15 cellular contexts compared by ENCODE assay signal in genomic region chr13:25732146-25732865, GRCh38.
DNase-seq lines count a peak whose midpoint lies in the region; ATAC-seq and TF ChIP-seq lines count a peak whose summit lies in the region.
"Had no signal": no experiment of that assay in that cellular context is flagged by ENCODE, and none has a peak within 500 bp of the region (broad histone marks: within the 10 kb centered on the region; RNA-seq: fewer than 3 reads in every experiment).

No MANE protein-coding gene starts in this region.

- H3K27me3 Mint-ChIP-seq in activated T-cell treated with anti-CD3 and anti-CD28 coated beads, Interleukin-2, amount 50 U/mL, for 24 hours: peaks cover 13% of the 10 kb centered on the region

- H3K4me1 ChIP-seq in mammary epithelial cell (ENCODE audit: insufficient read depth, low read length) (peaks cover 30% of the 10 kb centered on the region), mesenchymal stem cell (ENCODE audit: control insufficient read depth, insufficient read depth, low read depth, low read length) (peaks cover 9% of the 10 kb centered on the region), left lung (no peaks in the 10 kb centered on the region)
- H3K4me1 ChIP-seq: testis had no signal

- no peak overlapping the region for H3K14ac ChIP-seq in mesenchymal stem cell (ENCODE audit: low read length in 2 of 2)

- ATAC-seq in left lung: no peak
- no peak for ATAC-seq in left lobe of liver

- no peak overlapping the region for H2BK15ac ChIP-seq in mesenchymal stem cell (ENCODE audit: low read depth, poor library complexity, severe bottlenecking)

- no peak overlapping the region for H3K4me3 Mint-ChIP-seq in activated T-cell treated with anti-CD3 and anti-CD28 coated beads, Interleukin-2, amount 50 U/mL, for 24 hours
- H3K4me3 Mint-ChIP-seq: activated naive CD8-positive, alpha-beta T cell had no signal

- CTCF ChIA-PET in mammary epithelial cell (lab: Charles Lee; ENCODE audit: low non-redundant PET): no interaction called here

- dilution Hi-C loops in mammary epithelial cell (cut with HindIII; ENCODE audit: low sequenced_read_pairs): loop anchor here (5.0 kb wide), 1 partner anchor 35 kb away; no protein-coding TSS in a partner anchor

- DNase-seq in ACHN (peak; percentile 65), mammary epithelial cell (peak; percentile 32), mesenchymal stem cell (peak; percentile 17), left lung (no peak), HT-29 (ENCODE audit: low spot score) (no peak), left lobe of liver (ENCODE audit: low spot score) (no peak)
- no peak for DNase-seq in activated T-cell treated with anti-CD3 and anti-CD28 coated beads, Interleukin-2, amount 50 U/mL, for 24 hours
- DNase-seq: activated CD4-positive, alpha-beta T cell treated with anti-CD3 and anti-CD28 coated beads, Interleukin-2, amount 50 U/mL, for 1 hour; activated T-cell treated with anti-CD3 and anti-CD28 coated beads, Interleukin-2, amount 50 U/mL, for 1 hour; NK-92 treated with Interleukin-12 subunit alpha and Interleukin-12 subunit beta, amount 100 ng/mL, for 24 hours; SHP77 treated with DMSO at 0.1 percent for 48 hours; stimulated activated CD4-positive, alpha-beta T cell treated with anti-CD3 and anti-CD28 coated beads, Interleukin-1b, Interleukin-23, amount 100 ng/mL, for 48 hours; testis had no signal

- no peaks in the 10 kb centered on the region for H4K20me1 ChIP-seq in mammary epithelial cell (ENCODE audit: insufficient read depth, low read length)

- no peaks in the 10 kb centered on the region for H3K79me1 ChIP-seq in mesenchymal stem cell (replicated peaks; ENCODE audit: low read length, poor library complexity, severe bottlenecking)

- H3K27ac Mint-ChIP-seq in activated T-cell treated with anti-CD3 and anti-CD28 coated beads, Interleukin-2, amount 50 U/mL, for 24 hours: no peak overlapping the region
- H3K27ac Mint-ChIP-seq: activated naive CD8-positive, alpha-beta T cell had no signal

- H3K79me2 ChIP-seq in mammary epithelial cell (ENCODE audit: insufficient read depth, low read length): no peaks in the 10 kb centered on the region

- TF ChIP-seq CTCF in mammary epithelial cell (conservative IDR thresholded peaks at IDR 0.05 in 1 of 2, IDR thresholded peaks at IDR 0.05 in 1 of 2; ENCODE audit: extremely low read depth in 1 of 2, insufficient read depth in 1 of 2, low read depth in 1 of 2, low read length in 2 of 2): no peak
- TF ChIP-seq CTCF in left lung (IDR thresholded peaks at IDR 0.05): no peak

- H3K27me3 ChIP-seq in mammary epithelial cell (ENCODE audit: insufficient read depth, low read length) (no peaks in the 10 kb centered on the region), mesenchymal stem cell (ENCODE audit: control insufficient read depth in 1 of 2, insufficient read depth in 1 of 2, low read length in 2 of 2) (peaks cover 0 to 31% of the 10 kb centered on the region in 2 experiments), left lung (no peaks in the 10 kb centered on the region)
- H3K27me3 ChIP-seq: testis had no signal

- H3K9me3 ChIP-seq in KOPT-K1 (ENCODE audit: insufficient read depth, low read length, poor library complexity, severe bottlenecking) (no peaks in the 10 kb centered on the region), mammary epithelial cell (replicated peaks; ENCODE audit: insufficient read depth, low read length) (no peaks in the 10 kb centered on the region), mesenchymal stem cell (ENCODE audit: control insufficient read depth, low read length) (no peaks in the 10 kb centered on the region), left lung (no peaks in the 10 kb centered on the region)
- H3K9me3 ChIP-seq: testis had no signal

- H3K27ac ChIP-seq in KOPT-K1 (ENCODE audit: low read depth, low read length, poor library complexity, severe bottlenecking) (peak overlapping the region; percentile 84), mammary epithelial cell (ENCODE audit: insufficient read depth, low read depth, low read length) (peak overlapping the region; percentile 57), mesenchymal stem cell (ENCODE audit: low read length, poor library complexity, severe bottlenecking) (peak overlapping the region; percentile 93), left lung (no peak overlapping the region)
- H3K27ac ChIP-seq: testis had no signal

- no peak overlapping the region for H3K4me3 ChIP-seq in mammary epithelial cell (replicated peaks in 1 of 3; ENCODE audit: insufficient read depth in 1 of 3, low read depth in 2 of 3, low read length in 3 of 3)
- H3K4me3 ChIP-seq in mesenchymal stem cell (ENCODE audit: insufficient read depth in 1 of 2, low read depth in 1 of 2, low read length in 2 of 2): peak overlapping the region in 1 of 2 experiments; percentile 29
- H3K4me3 ChIP-seq in left lung: no peak overlapping the region
- H3K4me3 ChIP-seq: testis had no signal

- H2AFZ ChIP-seq in mammary epithelial cell (ENCODE audit: low read depth, low read length) (peak overlapping the region; percentile 57), mesenchymal stem cell (ENCODE audit: low read depth, low read length) (no peak overlapping the region)

- no peak overlapping the region for H2BK12ac ChIP-seq in mesenchymal stem cell (ENCODE audit: low read length in 2 of 2)

- no peaks in the 10 kb centered on the region for H3K9me3 Mint-ChIP-seq in activated T-cell treated with anti-CD3 and anti-CD28 coated beads, Interleukin-2, amount 50 U/mL, for 24 hours

- H3K9ac ChIP-seq in mammary epithelial cell (ENCODE audit: insufficient read depth, low read length): no peak overlapping the region
- H3K9ac ChIP-seq in mesenchymal stem cell (ENCODE audit: low read length): peak overlapping the region; percentile 53

- 50% methylated on average over 7 of the region's 7 CpGs for WGBS in mammary epithelial cell (ENCODE audit: low coverage, missing lambda C conversion rate)
- 39% methylated on average over 5 of the region's 7 CpGs for WGBS in mesenchymal stem cell

- peak overlapping the region; percentile 51 for H2AK5ac ChIP-seq in mesenchymal stem cell (ENCODE audit: low read length, severe bottlenecking)

- H3K36me3 Mint-ChIP-seq in activated T-cell treated with anti-CD3 and anti-CD28 coated beads, Interleukin-2, amount 50 U/mL, for 24 hours (ENCODE audit: low read depth): no peaks in the 10 kb centered on the region
- H3K36me3 Mint-ChIP-seq: activated naive CD8-positive, alpha-beta T cell had no signal

- no TSS peak for BruUV-seq in mammary epithelial cell (replicated peaks; lab: Mats Ljungman, UMichigan)

- H3K4me2 ChIP-seq in mammary epithelial cell (ENCODE audit: insufficient read depth, low read depth, low read length): peak overlapping the region; percentile 50
- no peak overlapping the region for H3K4me2 ChIP-seq in mesenchymal stem cell (ENCODE audit: low read length, poor library complexity, severe bottlenecking)

- H4K8ac ChIP-seq in mesenchymal stem cell (ENCODE audit: low read length): no peak overlapping the region

- peaks cover 5% of the 10 kb centered on the region for H3K4me1 Mint-ChIP-seq in activated T-cell treated with anti-CD3 and anti-CD28 coated beads, Interleukin-2, amount 50 U/mL, for 24 hours (ENCODE audit: low read depth)

- no peak overlapping the region for H2BK120ac ChIP-seq in mesenchymal stem cell (ENCODE audit: low read depth, low read length)

- intact Hi-C loops in mammary epithelial cell (cut with micrococcal nuclease) (no loop called here), left lung (cut with DNase I) (no loop called here)

- H3K23ac ChIP-seq in mesenchymal stem cell (ENCODE audit: low read length in 2 of 2): no peak overlapping the region

- H3K36me3 ChIP-seq in KOPT-K1 (ENCODE audit: insufficient read depth, low read length) (no peaks in the 10 kb centered on the region), mammary epithelial cell (ENCODE audit: insufficient read depth, low read length) (no peaks in the 10 kb centered on the region), mesenchymal stem cell (ENCODE audit: control insufficient read depth in 1 of 2, insufficient read depth in 2 of 2, low read depth in 1 of 2, low read length in 2 of 2) (no peaks in the 10 kb centered on the region), left lung (no peaks in the 10 kb centered on the region)

- no peak overlapping the region for H3K18ac ChIP-seq in mesenchymal stem cell (ENCODE audit: low read depth in 1 of 2, low read length in 2 of 2)

- in situ Hi-C loops in ACHN (cut with HindIII; ENCODE audit: low pct_ligation_motif_present, low pct_unique_long_range_greater_than_20kb, low sequenced_read_pairs): no loop called here
- in situ Hi-C loops in mammary epithelial cell (cut with MboI; ENCODE audit: low sequenced_read_pairs in 2 of 2): no loop called here

- no peak overlapping the region for H4K91ac ChIP-seq in mesenchymal stem cell (ENCODE audit: low read length)

- H2BK5ac ChIP-seq in mesenchymal stem cell (ENCODE audit: low read depth, low read length, poor library complexity, severe bottlenecking): peak overlapping the region; percentile 80

- no peak overlapping the region for H3K4ac ChIP-seq in mesenchymal stem cell (ENCODE audit: low read depth in 1 of 2, low read length in 2 of 2)

Comparison
In these comparisons a context has a peak if more than half of its experiments do, and no peak if none do; other contexts are left out.
1. DNase-seq: peak in ACHN (single experiment), mammary epithelial cell (single experiment) and mesenchymal stem cell (single experiment); none in left lung (0 of 2), HT-29 (single experiment), activated T-cell treated with anti-CD3 and anti-CD28 coated beads, Interleukin-2, amount 50 U/mL, for 24 hours (single experiment) and left lobe of liver (single experiment).
2. H3K27ac ChIP-seq: peak in KOPT-K1 (single experiment), mammary epithelial cell (single experiment) and mesenchymal stem cell (single experiment); none in left lung (0 of 2).